ENCODE assay signal across 16 cellular contexts in the genomic region with DNA sequence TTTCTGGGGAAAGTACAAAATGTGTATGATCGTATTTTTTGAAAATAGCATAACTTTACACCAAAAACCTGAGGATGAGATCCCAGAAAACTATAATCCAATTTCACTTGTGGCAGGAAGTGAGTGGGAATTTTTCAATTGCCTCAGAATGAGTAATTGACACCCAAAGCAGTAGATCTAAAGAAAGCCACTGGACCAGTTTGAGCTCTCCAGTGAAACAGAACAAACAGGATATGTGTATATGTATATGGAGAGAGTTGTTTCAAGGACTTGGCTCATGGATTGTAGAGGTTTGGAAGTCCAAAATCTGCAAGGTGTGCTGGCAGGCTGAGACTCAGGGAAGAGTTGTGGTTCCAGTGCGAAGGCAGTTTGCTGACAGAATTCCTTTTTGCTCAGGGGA.
DNase-seq lines count a peak whose midpoint lies in the region; TF ChIP-seq lines count a peak whose summit lies in the region.
"Had no signal": no experiment of that assay in that cellular context is flagged by ENCODE, and none has a peak within 500 bp of the region (broad histone marks: within the 10 kb centered on the region; RNA-seq: fewer than 3 reads in every experiment).

No MANE protein-coding gene starts in this region.

- peaks cover 9% of the 10 kb centered on the region for H3K4me1 ChIP-seq in OCI-LY3 (ENCODE audit: low read length)

- in situ Hi-C loops in ACHN (cut with HindIII; ENCODE audit: low pct_ligation_motif_present, low pct_unique_long_range_greater_than_20kb, low sequenced_read_pairs) = no loop called here

- H3K79me2 ChIP-seq in OCI-LY3 (ENCODE audit: low read length) = no peaks in the 10 kb centered on the region

- TF ChIP-seq CTCF in OCI-LY3 (IDR thresholded peaks at IDR 0.05; ENCODE audit: low read depth, low read length) = no peak

- no peaks in the 10 kb centered on the region; the same call in 1 of the 2 replicates for H3K27me3 ChIP-seq in OCI-LY3 (ENCODE audit: low read depth, low read length)

- H3K36me3 ChIP-seq in OCI-LY3 (replicated peaks; ENCODE audit: low read depth, low read length) = no peaks in the 10 kb centered on the region

- no peak overlapping the region for H3K9ac ChIP-seq in OCI-LY3 (ENCODE audit: low read length)
- H3K9ac ChIP-seq: GM23248 had no signal

- DNase-seq in ACHN = peak; percentile 13
- DNase-seq in HCEC 1CT = peak; percentile 18
- DNase-seq in epithelial cell of prostate (ENCODE audit: low read depth, low spot score) = peak; percentile 63
- no peak for DNase-seq in activated gamma-delta T cell (lab: John Stamatoyannopoulos, UW)
- DNase-seq in SHP77 treated with DMSO at 0.1 percent for 48 hours (lab: John Stamatoyannopoulos, UW) = no peak
- DNase-seq in activated CD8-positive, alpha-beta memory T cell treated with anti-CD3 and anti-CD28 coated beads for 24 hours = no peak
- no peak for DNase-seq in activated CD4-positive, alpha-beta T cell treated with anti-CD3 and anti-CD28 coated beads, Interleukin-2, amount 50 U/mL, for 1 hour
- DNase-seq: activated naive CD4-positive, alpha-beta T cell treated with anti-CD3 and anti-CD28 coated beads for 36 hours; aorta; CD4-positive, alpha-beta memory T cell; GM23248; left ventricle myocardium superior; NCI-H1092; right cardiac atrium; T1000 had no signal

- H3K4me3 ChIP-seq in OCI-LY3 (ENCODE audit: low read length) = no peak overlapping the region
- H3K4me3 ChIP-seq: GM23248 had no signal

- no peaks in the 10 kb centered on the region; the same call in 1 of the 2 replicates for H3K9me3 ChIP-seq in OCI-LY3 (ENCODE audit: insufficient read depth, low read length)

- H3K27ac ChIP-seq in OCI-LY3 (ENCODE audit: low read length) (no peak overlapping the region), epithelial cell of prostate (peak overlapping the region; percentile 49)
- H3K27ac ChIP-seq: GM23248 had no signal

- peak overlapping the region; percentile 27 for H3K4me2 ChIP-seq in OCI-LY3 (ENCODE audit: low read length)

- H2AFZ ChIP-seq in OCI-LY3 (ENCODE audit: low read depth, low read length) = no peak overlapping the region
- H2AFZ ChIP-seq: GM23248 had no signal

- H4K20me1 ChIP-seq in OCI-LY3 (ENCODE audit: insufficient read depth, low read length) = no peaks in the 10 kb centered on the region

Comparison
In these comparisons a context has a peak if more than half of its experiments do, and no peak if none do; other contexts are left out.
1. DNase-seq: peak in ACHN (single experiment), HCEC 1CT (single experiment) and epithelial cell of prostate (single experiment); none in activated gamma-delta T cell (single experiment), SHP77 treated with DMSO at 0.1 percent for 48 hours (single experiment), activated CD8-positive, alpha-beta memory T cell treated with anti-CD3 and anti-CD28 coated beads for 24 hours (single experiment) and activated CD4-positive, alpha-beta T cell treated with anti-CD3 and anti-CD28 coated beads, Interleukin-2, amount 50 U/mL, for 1 hour (single experiment).